Comparison of ENCODE assay signal across 9 cellular contexts in genomic region chr1:192485692-192486436, GRCh38.
DNase-seq lines count a peak whose midpoint lies in the region; ATAC-seq and TF ChIP-seq lines count a peak whose summit lies in the region.
"Had no signal": no experiment of that assay in that cellular context is flagged by ENCODE, and none has a peak within 500 bp of the region (broad histone marks: within the 10 kb centered on the region; RNA-seq: fewer than 3 reads in every experiment).

No MANE protein-coding gene starts in this region.

- DNase-seq in IMR-90 (peak; percentile 99), mammary epithelial cell (peak; percentile 83), left kidney (ENCODE audit: low read depth, low spot score) (peak; percentile 18), ureter (ENCODE audit: low spot score) (peak; percentile 86)
- DNase-seq in activated naive CD4-positive, alpha-beta T cell treated with Interleukin-2 at 50 U/mL for 16 hours, result no peak
- DNase-seq in activated T-cell treated with anti-CD3 and anti-CD28 coated beads, Interleukin-2, amount 50 U/mL, for 24 hours, result no peak

- no peaks in the 10 kb centered on the region for H3K36me3 Mint-ChIP-seq in activated T-cell treated with anti-CD3 and anti-CD28 coated beads, Interleukin-2, amount 50 U/mL, for 24 hours (ENCODE audit: low read depth)

- H4K5ac ChIP-seq in IMR-90 (ENCODE audit: low read depth, low read length), result no peak overlapping the region

- peak overlapping the region; percentile 66 for H2BK5ac ChIP-seq in IMR-90 (ENCODE audit: low read depth, low read length, poor library complexity, severe bottlenecking)

- H2AK9ac ChIP-seq in IMR-90 (replicated peaks; ENCODE audit: low read depth, low read length, poor library complexity), result no peak overlapping the region

- H3K4me2 ChIP-seq in IMR-90 (ENCODE audit: low read depth, low read length), result no peak overlapping the region
- H3K4me2 ChIP-seq in mammary epithelial cell (ENCODE audit: insufficient read depth, low read depth, low read length), result no peak overlapping the region

- POLR2A ChIA-PET in IMR-90 (lab: Charles Lee; ENCODE audit: unreplicated experiment), result no interaction called here

- no peaks in the 10 kb centered on the region for H3K79me2 ChIP-seq in mammary epithelial cell (ENCODE audit: insufficient read depth, low read length)

- H3K9ac ChIP-seq in IMR-90 (ENCODE audit: low read depth, low read length), result no peak overlapping the region
- H3K9ac ChIP-seq in mammary epithelial cell (ENCODE audit: insufficient read depth, low read length), result no peak overlapping the region

- TF ChIP-seq CTCF in IMR-90 (conservative IDR thresholded peaks at IDR 0.05; ENCODE audit: low read depth, low read length), result no peak
- no peak for TF ChIP-seq CTCF in mammary epithelial cell (conservative IDR thresholded peaks at IDR 0.05 in 1 of 2, IDR thresholded peaks at IDR 0.05 in 1 of 2; ENCODE audit: extremely low read depth in 1 of 2, insufficient read depth in 1 of 2, low read depth in 1 of 2, low read length in 2 of 2)

- BruUV-seq in IMR-90 (replicated peaks; lab: Mats Ljungman, UMichigan) (no TSS peak), mammary epithelial cell (replicated peaks; lab: Mats Ljungman, UMichigan) (no TSS peak)

- no peaks in the 10 kb centered on the region; the same call in 1 of the 2 replicates for H3K9me1 ChIP-seq in IMR-90 (ENCODE audit: insufficient read depth, low read length)

- no peak overlapping the region for H2AK5ac ChIP-seq in IMR-90 (ENCODE audit: low read depth, low read length)

- H3K4me1 Mint-ChIP-seq in activated T-cell treated with anti-CD3 and anti-CD28 coated beads, Interleukin-2, amount 50 U/mL, for 24 hours (ENCODE audit: low read depth), result peaks cover 5% of the 10 kb centered on the region

- H3K23ac ChIP-seq in IMR-90 (ENCODE audit: low read depth, low read length), result no peak overlapping the region

- no peak overlapping the region for H2BK20ac ChIP-seq in IMR-90 (ENCODE audit: low read depth, low read length)

- H3K56ac ChIP-seq in IMR-90 (ENCODE audit: extremely low read depth, insufficient read depth, low read length), result no peak overlapping the region

- peak overlapping the region; percentile 53; the same call in 1 of the 2 replicates for H3K27ac ChIP-seq in IMR-90 (ENCODE audit: insufficient read depth, low read length)
- no peak overlapping the region for H3K27ac ChIP-seq in mammary epithelial cell (ENCODE audit: insufficient read depth, low read depth, low read length)
- H3K27ac ChIP-seq: cardiac muscle cell, psoas muscle had no signal

- H3K36me3 ChIP-seq in IMR-90 (ENCODE audit: control insufficient read depth, insufficient read depth, low read length), result no peaks in the 10 kb centered on the region
- H3K36me3 ChIP-seq in mammary epithelial cell (ENCODE audit: insufficient read depth, low read length), result no peaks in the 10 kb centered on the region
- H3K36me3 ChIP-seq: cardiac muscle cell had no signal

- in situ Hi-C loops in IMR-90 (cut with MboI; ENCODE audit: low sequenced_read_pairs), result loop anchor here (10.0 kb wide), 1 partner anchor 49 kb away; no protein-coding TSS in a partner anchor
- in situ Hi-C loops in mammary epithelial cell (cut with MboI; ENCODE audit: low sequenced_read_pairs in 2 of 2), result loop anchor here in 1 of 2 donors (25.0 kb wide), 1 partner anchor 551 kb away; no protein-coding TSS in a partner anchor

- H2BK120ac ChIP-seq in IMR-90 (ENCODE audit: low read depth, low read length), result no peak overlapping the region

- no CpG with 5 or more reads among the region's 1 CpG for WGBS in IMR-90 (ENCODE audit: extremely low coverage in 2 of 2, insufficient read length in 1 of 2), 2 experiments
- 0% methylated on average over 1 of the region's 1 CpG for WGBS in mammary epithelial cell (ENCODE audit: low coverage, missing lambda C conversion rate)

- ATAC-seq in IMR-90 (ENCODE audit: low read depth), result peak; percentile 75
- no peak for ATAC-seq in GM21529 (IDR thresholded peaks at IDR 0.05; ENCODE audit: unreplicated experiment)

- H4K20me1 ChIP-seq in IMR-90 (ENCODE audit: insufficient read depth, low read length), result no peaks in the 10 kb centered on the region
- H4K20me1 ChIP-seq in mammary epithelial cell (ENCODE audit: insufficient read depth, low read length), result no peaks in the 10 kb centered on the region

- no peaks in the 10 kb centered on the region for H3K9me3 ChIP-seq in IMR-90 (ENCODE audit: control insufficient read depth, insufficient read depth, low read length)
- no peaks in the 10 kb centered on the region for H3K9me3 ChIP-seq in mammary epithelial cell (replicated peaks; ENCODE audit: insufficient read depth, low read length)
- H3K9me3 ChIP-seq: psoas muscle had no signal

- H3K27me3 ChIP-seq in IMR-90 (ENCODE audit: control insufficient read depth, insufficient read depth, low read length), result no peaks in the 10 kb centered on the region
- no peaks in the 10 kb centered on the region for H3K27me3 ChIP-seq in mammary epithelial cell (ENCODE audit: insufficient read depth, low read length)
- H3K27me3 ChIP-seq: cardiac muscle cell had no signal

- no peak for TF ChIP-seq RAD21 in IMR-90 (IDR thresholded peaks at IDR 0.05; ENCODE audit: low read length)

- H2AFZ ChIP-seq in IMR-90 (replicated peaks; ENCODE audit: low read length, poor library complexity) (no peak overlapping the region), mammary epithelial cell (ENCODE audit: low read depth, low read length) (no peak overlapping the region)

- dilution Hi-C loops in IMR-90 (cut with HindIII; ENCODE audit: low sequenced_read_pairs, unreplicated experiment) (loop anchor here (25.0 kb wide), 1 partner anchor 526 kb away; no protein-coding TSS in a partner anchor), mammary epithelial cell (cut with HindIII; ENCODE audit: low sequenced_read_pairs) (no loop called here)

- H3K79me1 ChIP-seq in IMR-90 (ENCODE audit: low read depth in 1 of 2, low read length in 2 of 2), result no peaks in the 10 kb centered on the region

- no peak overlapping the region for H4K91ac ChIP-seq in IMR-90 (ENCODE audit: insufficient read depth, low read depth, low read length)

- H2BK15ac ChIP-seq in IMR-90 (ENCODE audit: low read depth, low read length), result no peak overlapping the region

- H3K9me3 Mint-ChIP-seq in activated T-cell treated with anti-CD3 and anti-CD28 coated beads, Interleukin-2, amount 50 U/mL, for 24 hours, result no peaks in the 10 kb centered on the region

- H3K4me3 ChIP-seq in IMR-90 (ENCODE audit: insufficient read depth, low read depth, low read length), result no peak overlapping the region
- no peak overlapping the region for H3K4me3 ChIP-seq in mammary epithelial cell (replicated peaks in 1 of 3; ENCODE audit: insufficient read depth in 1 of 3, low read depth in 2 of 3, low read length in 3 of 3)
- H3K4me3 ChIP-seq: cardiac muscle cell, psoas muscle had no signal

- H3K27ac Mint-ChIP-seq in activated T-cell treated with anti-CD3 and anti-CD28 coated beads, Interleukin-2, amount 50 U/mL, for 24 hours, result no peak overlapping the region

- no peak overlapping the region for H3K18ac ChIP-seq in IMR-90 (ENCODE audit: low read depth, low read length)

- no peak overlapping the region for H3K4me3 Mint-ChIP-seq in activated T-cell treated with anti-CD3 and anti-CD28 coated beads, Interleukin-2, amount 50 U/mL, for 24 hours

- CTCF ChIA-PET in IMR-90 (lab: Yijun Ruan, JAX), result no interaction called here
- CTCF ChIA-PET in mammary epithelial cell (lab: Charles Lee; ENCODE audit: low non-redundant PET), result interaction anchor here (0.6 kb wide), 1 partner anchor 376 kb away, joined by 4 read pairs; no protein-coding TSS in a partner anchor

- no peak overlapping the region for H3K4ac ChIP-seq in IMR-90 (ENCODE audit: low read depth, low read length)

- TF ChIP-seq POLR2A in IMR-90 (IDR thresholded peaks at IDR 0.05; ENCODE audit: low read depth, low read length), result no peak

- intact Hi-C loops in IMR-90 (cut with micrococcal nuclease), result loop anchor here (5.0 kb wide), 2 partner anchors 51 to 216 kb away; no protein-coding TSS in a partner anchor
- intact Hi-C loops in mammary epithelial cell (cut with micrococcal nuclease), result no loop called here

- H3K27me3 Mint-ChIP-seq in activated T-cell treated with anti-CD3 and anti-CD28 coated beads, Interleukin-2, amount 50 U/mL, for 24 hours, result no peaks in the 10 kb centered on the region

- peak overlapping the region in 1 of 2 experiments; percentile 38; a peak in 1 of 4 replicates for H4K8ac ChIP-seq in IMR-90 (ENCODE audit: low read depth in 2 of 2, low read length in 2 of 2)

- H3K4me1 ChIP-seq in IMR-90 (ENCODE audit: control insufficient read depth, insufficient read depth, low read length), result no peaks in the 10 kb centered on the region
- no peaks in the 10 kb centered on the region for H3K4me1 ChIP-seq in mammary epithelial cell (ENCODE audit: insufficient read depth, low read length)
- H3K4me1 ChIP-seq: psoas muscle had no signal

- H3K14ac ChIP-seq in IMR-90 (replicated peaks; ENCODE audit: low read depth, low read length), result no peak overlapping the region

TF ChIP-seq in IMR-90, 13 proteins besides CTCF, POLR2A, EP300 and RAD21:
- peak; percentile 80 for TF ChIP-seq BHLHE40 (IDR thresholded peaks at IDR 0.05; ENCODE audit: low read depth, low read length)
- TF ChIP-seq MXI1 (IDR thresholded peaks at IDR 0.05; ENCODE audit: borderline replicate concordance, low read depth, low read length), result no peak
- TF ChIP-seq FOS (IDR thresholded peaks at IDR 0.05; ENCODE audit: low read depth, low read length), result peak; percentile 94
- TF ChIP-seq RCOR1 (IDR thresholded peaks at IDR 0.05; ENCODE audit: insufficient replicate concordance, low read length), result peak; percentile 55
- peak; percentile 100 for TF ChIP-seq CEBPB (IDR thresholded peaks at IDR 0.05; ENCODE audit: low read depth, low read length)
- peak; percentile 17; the same call in 1 of the 2 replicates for TF ChIP-seq SMC3 (IDR thresholded peaks at IDR 0.05; ENCODE audit: low read depth, low read length)
- TF ChIP-seq CHD1 (IDR thresholded peaks at IDR 0.05; ENCODE audit: low read depth, low read length), result no peak
TF ChIP-seq in IMR-90: peak in this region for 5.

Comparison
In these comparisons a context has a peak if more than half of its experiments do, and no peak if none do; other contexts are left out.
1. DNase-seq: peak in IMR-90 (single experiment), mammary epithelial cell (single experiment), left kidney (single experiment) and ureter (single experiment); none in activated naive CD4-positive, alpha-beta T cell treated with Interleukin-2 at 50 U/mL for 16 hours (single experiment) and activated T-cell treated with anti-CD3 and anti-CD28 coated beads, Interleukin-2, amount 50 U/mL, for 24 hours (single experiment).